In the genomic region with DNA sequence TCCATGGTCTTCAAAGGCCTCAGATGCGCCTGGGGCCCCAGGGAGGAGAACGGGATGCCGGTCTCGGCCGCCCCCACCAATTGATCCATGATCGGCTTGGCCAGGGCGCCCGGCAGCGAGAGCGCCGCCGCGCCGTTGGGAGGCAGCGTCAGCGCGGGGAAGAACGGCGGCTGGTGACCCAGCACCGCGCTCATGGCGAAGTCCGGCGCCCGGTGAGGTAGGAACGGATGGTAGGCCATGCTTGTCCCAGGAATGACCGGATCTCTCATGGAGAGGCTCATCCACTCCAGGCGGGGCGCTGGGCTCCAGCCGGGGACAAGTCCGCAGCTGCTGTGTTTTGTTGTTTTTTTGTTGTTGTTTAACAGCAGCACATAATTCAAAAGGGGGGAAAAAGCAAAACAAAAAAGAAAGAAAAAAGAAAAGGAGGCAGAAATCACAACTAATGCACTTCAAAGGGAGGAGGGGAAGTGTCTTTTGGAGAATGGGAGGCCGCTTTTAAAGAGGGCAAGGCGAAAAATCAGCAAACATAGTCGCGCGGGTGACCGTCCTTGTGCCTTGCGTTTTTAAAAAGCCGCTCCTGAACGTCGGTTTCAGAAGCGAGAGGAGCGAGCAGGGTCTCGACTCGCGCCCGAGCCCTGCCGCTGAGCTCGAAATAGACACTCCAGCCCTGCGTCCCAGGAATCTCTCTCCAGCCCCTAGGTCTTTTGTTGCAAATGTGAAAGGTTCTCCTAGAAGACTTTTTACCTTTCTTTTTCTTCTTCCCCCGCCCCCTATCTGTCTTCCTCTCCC, we compare ENCODE assay signal across 1 cellular context.
TF ChIP-seq lines count a peak whose summit lies in the region.

No MANE protein-coding gene starts in this region.

TF ChIP-seq in HEK293, 187 proteins besides CTCF, POLR2A, EP300 and RAD21 (continued from another document):
- TF ChIP-seq, protein P1, sequence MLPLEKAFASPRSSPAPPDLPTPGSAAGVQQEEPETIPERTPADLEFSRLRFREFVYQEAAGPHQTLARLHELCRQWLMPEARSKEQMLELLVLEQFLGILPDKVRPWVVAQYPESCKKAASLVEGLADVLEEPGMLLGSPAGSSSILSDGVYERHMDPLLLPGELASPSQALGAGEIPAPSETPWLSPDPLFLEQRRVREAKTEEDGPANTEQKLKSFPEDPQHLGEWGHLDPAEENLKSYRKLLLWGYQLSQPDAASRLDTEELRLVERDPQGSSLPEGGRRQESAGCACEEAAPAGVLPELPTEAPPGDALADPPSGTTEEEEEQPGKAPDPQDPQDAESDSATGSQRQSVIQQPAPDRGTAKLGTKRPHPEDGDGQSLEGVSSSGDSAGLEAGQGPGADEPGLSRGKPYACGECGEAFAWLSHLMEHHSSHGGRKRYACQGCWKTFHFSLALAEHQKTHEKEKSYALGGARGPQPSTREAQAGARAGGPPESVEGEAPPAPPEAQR (tag by site-specific recombination; IDR thresholded peaks at IDR 0.05), result no peak
- TF ChIP-seq ZNF621 (tag by site-specific recombination; IDR thresholded peaks at IDR 0.05), result no peak
- TF ChIP-seq, protein P2, sequence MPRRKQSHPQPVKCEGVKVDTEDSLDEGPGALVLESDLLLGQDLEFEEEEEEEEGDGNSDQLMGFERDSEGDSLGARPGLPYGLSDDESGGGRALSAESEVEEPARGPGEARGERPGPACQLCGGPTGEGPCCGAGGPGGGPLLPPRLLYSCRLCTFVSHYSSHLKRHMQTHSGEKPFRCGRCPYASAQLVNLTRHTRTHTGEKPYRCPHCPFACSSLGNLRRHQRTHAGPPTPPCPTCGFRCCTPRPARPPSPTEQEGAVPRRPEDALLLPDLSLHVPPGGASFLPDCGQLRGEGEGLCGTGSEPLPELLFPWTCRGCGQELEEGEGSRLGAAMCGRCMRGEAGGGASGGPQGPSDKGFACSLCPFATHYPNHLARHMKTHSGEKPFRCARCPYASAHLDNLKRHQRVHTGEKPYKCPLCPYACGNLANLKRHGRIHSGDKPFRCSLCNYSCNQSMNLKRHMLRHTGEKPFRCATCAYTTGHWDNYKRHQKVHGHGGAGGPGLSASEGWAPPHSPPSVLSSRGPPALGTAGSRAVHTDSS (tag by site-specific recombination; IDR thresholded peaks at IDR 0.05), result 0 out of 2 replicates have a peak, but pooled peaks have one; percentile 19
- TF ChIP-seq, protein P3, sequence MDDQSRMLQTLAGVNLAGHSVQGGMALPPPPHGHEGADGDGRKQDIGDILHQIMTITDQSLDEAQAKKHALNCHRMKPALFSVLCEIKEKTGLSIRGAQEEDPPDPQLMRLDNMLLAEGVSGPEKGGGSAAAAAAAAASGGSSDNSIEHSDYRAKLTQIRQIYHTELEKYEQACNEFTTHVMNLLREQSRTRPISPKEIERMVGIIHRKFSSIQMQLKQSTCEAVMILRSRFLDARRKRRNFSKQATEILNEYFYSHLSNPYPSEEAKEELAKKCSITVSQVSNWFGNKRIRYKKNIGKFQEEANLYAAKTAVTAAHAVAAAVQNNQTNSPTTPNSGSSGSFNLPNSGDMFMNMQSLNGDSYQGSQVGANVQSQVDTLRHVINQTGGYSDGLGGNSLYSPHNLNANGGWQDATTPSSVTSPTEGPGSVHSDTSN (CRISPR knock-in tag; IDR thresholded peaks at IDR 0.05), result 0 out of 2 replicates have a peak, but pooled peaks have one; percentile 54
- no peak for TF ChIP-seq ZNF707 (tag by site-specific recombination; IDR thresholded peaks at IDR 0.05)
- no peak for TF ChIP-seq MEIS1 (CRISPR knock-in tag; IDR thresholded peaks at IDR 0.05; ENCODE audit: borderline replicate concordance)
- TF ChIP-seq, protein P4, sequence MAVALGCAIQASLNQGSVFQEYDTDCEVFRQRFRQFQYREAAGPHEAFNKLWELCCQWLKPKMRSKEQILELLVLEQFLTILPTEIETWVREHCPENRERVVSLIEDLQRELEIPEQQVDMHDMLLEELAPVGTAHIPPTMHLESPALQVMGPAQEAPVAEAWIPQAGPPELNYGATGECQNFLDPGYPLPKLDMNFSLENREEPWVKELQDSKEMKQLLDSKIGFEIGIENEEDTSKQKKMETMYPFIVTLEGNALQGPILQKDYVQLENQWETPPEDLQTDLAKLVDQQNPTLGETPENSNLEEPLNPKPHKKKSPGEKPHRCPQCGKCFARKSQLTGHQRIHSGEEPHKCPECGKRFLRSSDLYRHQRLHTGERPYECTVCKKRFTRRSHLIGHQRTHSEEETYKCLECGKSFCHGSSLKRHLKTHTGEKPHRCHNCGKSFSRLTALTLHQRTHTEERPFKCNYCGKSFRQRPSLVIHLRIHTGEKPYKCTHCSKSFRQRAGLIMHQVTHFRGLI (tag by site-specific recombination; IDR thresholded peaks at IDR 0.05), result 0 out of 2 replicates have a peak, but pooled peaks have one; percentile 15
- 0 out of 2 replicates have a peak, but pooled peaks have one; percentile 6 for TF ChIP-seq ZNF777 (tag by site-specific recombination; IDR thresholded peaks at IDR 0.05; ENCODE audit: borderline replicate concordance)
